Comparison of ENCODE assay signal across 2 cellular contexts in genomic region chr7:143280160-143280559, GRCh38.
TF ChIP-seq lines count a peak whose summit lies in the region.

No MANE protein-coding gene starts in this region.

TF ChIP-seq in SK-N-SH, 30 proteins besides CTCF, POLR2A, EP300 and RAD21:
- no peak for TF ChIP-seq NFIC (IDR thresholded peaks at IDR 0.05; ENCODE audit: borderline replicate concordance)
- no peak for TF ChIP-seq SIN3A (IDR thresholded peaks at IDR 0.05; ENCODE audit: borderline replicate concordance, low read depth, low read length)
- no peak for TF ChIP-seq FOXJ3 (CRISPR knock-in tag; IDR thresholded peaks at IDR 0.05)
- no peak for TF ChIP-seq JUND (IDR thresholded peaks at IDR 0.05)
- TF ChIP-seq RXRA (IDR thresholded peaks at IDR 0.05; ENCODE audit: borderline replicate concordance, low read depth) = no peak
- TF ChIP-seq POLR2AphosphoS5 (IDR thresholded peaks at IDR 0.05; ENCODE audit: low read depth, low read length) = no peak
- no peak for TF ChIP-seq FOXM1 (IDR thresholded peaks at IDR 0.05; ENCODE audit: low read depth)
- no peak for TF ChIP-seq MXI1 (IDR thresholded peaks at IDR 0.05; ENCODE audit: low read depth, low read length)
- no peak for TF ChIP-seq GATA2 (CRISPR knock-in tag; IDR thresholded peaks at IDR 0.05)
- TF ChIP-seq CHD2 (IDR thresholded peaks at IDR 0.05; ENCODE audit: low read length, partially characterized antibody) = no peak
- TF ChIP-seq ELF1 (IDR thresholded peaks at IDR 0.05) = no peak
- no peak for TF ChIP-seq EZH2phosphoT487 (IDR thresholded peaks at IDR 0.05; ENCODE audit: borderline replicate concordance, low read depth)
- TF ChIP-seq TAF1 (IDR thresholded peaks at IDR 0.05; ENCODE audit: borderline replicate concordance, low read depth, low read length) = no peak
TF ChIP-seq in SK-N-SH: peak in this region for 0.

TF ChIP-seq in endothelial cell of umbilical vein, 7 proteins besides CTCF, POLR2A, EP300 and RAD21:
- no peak for TF ChIP-seq EZH2 (IDR thresholded peaks at IDR 0.05; ENCODE audit: borderline replicate concordance, low read depth, low read length, severe bottlenecking)
- no peak for TF ChIP-seq GATA2 (IDR thresholded peaks at IDR 0.05; ENCODE audit: insufficient read depth, insufficient read length, low read depth, low read length)
- TF ChIP-seq POLR2AphosphoS5 (IDR thresholded peaks at IDR 0.05; ENCODE audit: insufficient read depth, low read depth, low read length) = no peak
- TF ChIP-seq JUN (IDR thresholded peaks at IDR 0.05; ENCODE audit: borderline replicate concordance, insufficient read depth, insufficient read length, low read depth) = no peak
- no peak for TF ChIP-seq MAX (IDR thresholded peaks at IDR 0.05; ENCODE audit: insufficient read depth, insufficient read length)
- no peak for TF ChIP-seq FOS (IDR thresholded peaks at IDR 0.05; ENCODE audit: borderline replicate concordance, insufficient read depth, low read length)
